Comparison of ENCODE assay signal across 1 cellular context in genomic region chr1:55706397-55706796, GRCh38.
TF ChIP-seq lines count a peak whose summit lies in the region.

No MANE protein-coding gene starts in this region.

TF ChIP-seq in IMR-90, 13 proteins besides CTCF, POLR2A, EP300 and RAD21 (continued from another document):
- TF ChIP-seq, protein P1, sequence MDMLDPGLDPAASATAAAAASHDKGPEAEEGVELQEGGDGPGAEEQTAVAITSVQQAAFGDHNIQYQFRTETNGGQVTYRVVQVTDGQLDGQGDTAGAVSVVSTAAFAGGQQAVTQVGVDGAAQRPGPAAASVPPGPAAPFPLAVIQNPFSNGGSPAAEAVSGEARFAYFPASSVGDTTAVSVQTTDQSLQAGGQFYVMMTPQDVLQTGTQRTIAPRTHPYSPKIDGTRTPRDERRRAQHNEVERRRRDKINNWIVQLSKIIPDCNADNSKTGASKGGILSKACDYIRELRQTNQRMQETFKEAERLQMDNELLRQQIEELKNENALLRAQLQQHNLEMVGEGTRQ (IDR thresholded peaks at IDR 0.05; ENCODE audit: low read depth, low read length) = no peak
- TF ChIP-seq CEBPB (IDR thresholded peaks at IDR 0.05; ENCODE audit: low read depth, low read length) (no peak), CHD1 (IDR thresholded peaks at IDR 0.05; ENCODE audit: low read depth, low read length) (no peak), ELK1 (IDR thresholded peaks at IDR 0.05; ENCODE audit: borderline replicate concordance, low read depth, low read length) (no peak), MAFK (IDR thresholded peaks at IDR 0.05; ENCODE audit: low read depth, low read length) (no peak), MXI1 (IDR thresholded peaks at IDR 0.05; ENCODE audit: borderline replicate concordance, low read depth, low read length) (no peak), MAZ (IDR thresholded peaks at IDR 0.05; ENCODE audit: borderline replicate concordance, low read depth, low read length) (no peak), BHLHE40 (IDR thresholded peaks at IDR 0.05; ENCODE audit: low read depth, low read length) (no peak)
